11 cellular contexts compared by ENCODE assay signal in the genomic region with DNA sequence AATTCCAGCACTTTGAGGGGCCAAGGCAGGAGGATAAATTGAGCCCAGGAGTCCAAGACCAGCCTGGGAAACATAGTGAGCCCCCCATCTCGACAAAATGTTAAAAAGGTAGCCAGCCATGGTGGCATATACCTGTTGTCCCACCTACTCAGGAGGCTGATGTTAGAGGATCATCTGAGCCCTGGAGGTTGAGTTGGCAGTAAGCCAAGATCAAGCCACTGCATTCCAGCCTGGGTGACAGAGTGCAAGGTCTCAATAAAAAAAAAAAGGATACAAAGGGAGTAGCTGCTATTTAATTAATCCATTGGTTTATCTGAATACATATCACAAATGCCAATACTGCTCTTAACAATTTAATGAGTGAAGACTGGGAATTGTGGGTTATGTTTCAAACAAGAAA.
"Had no signal": no experiment of that assay in that cellular context is flagged by ENCODE, and none has a peak within 500 bp of the region (broad histone marks: within the 10 kb centered on the region; RNA-seq: fewer than 3 reads in every experiment).

No MANE protein-coding gene starts in this region.

- H3K36me3 ChIP-seq: HAP-1 had no signal

- H3K4me3 ChIP-seq: GM23248, GM23338, HAP-1 had no signal

- FAIRE-seq: H1, H54 had no signal

- H2AFZ ChIP-seq: GM23248, GM23338 had no signal

- H3K27ac ChIP-seq: GM23248 had no signal

- ATAC-seq: GM23338, HCT116 had no signal

- DNase-seq: GM23248, GOT3, H7, H9, HCEC 1CT, HFFc6 had no signal

- H3K9me3 ChIP-seq: HAP-1 had no signal

- H3K9ac ChIP-seq: GM23248 had no signal

- H3K4me1 ChIP-seq: HAP-1 had no signal

- H3K4me2 ChIP-seq: GM23338 had no signal
